12 cellular contexts compared by ENCODE assay signal in the genomic region with DNA sequence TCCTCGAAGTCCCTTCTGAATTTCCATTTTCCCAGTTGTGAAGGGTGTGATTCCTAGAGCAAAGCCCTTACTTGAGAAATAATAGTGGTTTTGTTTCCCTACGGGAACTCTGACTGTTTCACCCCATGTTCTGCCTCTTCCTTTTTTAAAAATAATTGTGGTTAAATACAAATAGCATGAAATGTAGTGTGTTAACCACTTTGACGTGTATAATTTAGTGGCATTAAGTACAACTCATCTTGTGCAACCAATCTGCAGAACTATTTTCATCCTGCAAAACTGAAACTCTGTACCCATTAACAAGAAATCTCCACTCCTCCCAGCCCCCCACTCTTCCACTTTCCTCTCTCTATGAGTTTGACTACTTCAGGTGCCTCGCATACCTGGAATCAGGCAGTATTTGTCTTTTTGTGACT.
A peak's percentile ranks its signal among the peaks of the same experiment; 100 is the strongest.
DNase-seq lines count a peak whose midpoint lies in the region; ATAC-seq and TF ChIP-seq lines count a peak whose summit lies in the region.
"Had no signal": no experiment of that assay in that cellular context is flagged by ENCODE, and none has a peak within 500 bp of the region (broad histone marks: within the 10 kb centered on the region; RNA-seq: fewer than 3 reads in every experiment).

No MANE protein-coding gene starts in this region.

- peak; percentile 40 for ATAC-seq in GM18868 (IDR thresholded peaks at IDR 0.05; ENCODE audit: unreplicated experiment)
- ATAC-seq in HG03108 (IDR thresholded peaks at IDR 0.05; ENCODE audit: unreplicated experiment): peak; percentile 49
- ATAC-seq in HG02571 (IDR thresholded peaks at IDR 0.05; ENCODE audit: unreplicated experiment): no peak

- TF ChIP-seq CTCF in AG09309 (IDR thresholded peaks at IDR 0.05; ENCODE audit: control insufficient read depth, insufficient read depth, low read depth, low read length, missing control alignments): no peak

- intact Hi-C loops in head of caudate nucleus (cut with DNase I): no loop called here

- DNase-seq in AG09309 (ENCODE audit: low read depth) (peak; percentile 34), amniotic epithelial cell (ENCODE audit: low read depth) (peak; percentile 90), NCI-H2107 (lab: John Stamatoyannopoulos, UW) (no peak), head of caudate nucleus (no peak)
- no peak for DNase-seq in activated naive CD4-positive, alpha-beta T cell treated with anti-CD3 and anti-CD28 coated beads, Interleukin-2, amount 50 U/mL, for 16 hours
- DNase-seq: activated CD8-positive, alpha-beta memory T cell treated with anti-CD3 and anti-CD28 coated beads, Interleukin-2, amount 50 U/mL, for 4 hours; CD4-positive, CD25-positive, alpha-beta regulatory T cell; NCI-H226 had no signal

- H3K4me3 ChIP-seq in AG09309 (ENCODE audit: control insufficient read depth, low read depth, low read length): no peak overlapping the region
- H3K4me3 ChIP-seq: lung had no signal

Comparison
In these comparisons a context has a peak if more than half of its experiments do, and no peak if none do; other contexts are left out.
1. DNase-seq: peak in AG09309 (single experiment) and amniotic epithelial cell (single experiment); none in NCI-H2107 (single experiment), head of caudate nucleus (0 of 42) and activated naive CD4-positive, alpha-beta T cell treated with anti-CD3 and anti-CD28 coated beads, Interleukin-2, amount 50 U/mL, for 16 hours (single experiment).